ENCODE assay signal across 25 cellular contexts in genomic region chr2:201701591-201701990, GRCh38. TPM values are rescaled to one million over a fixed set of nuclear protein-coding genes. Genes with fewer than 3 reads are reported as not detected.
DNase-seq lines count a peak whose midpoint lies in the region; ATAC-seq and TF ChIP-seq lines count a peak whose summit lies in the region.
"Had no signal": no experiment of that assay in that cellular context is flagged by ENCODE, and none has a peak within 500 bp of the region (broad histone marks: within the 10 kb centered on the region; RNA-seq: fewer than 3 reads in every experiment).

No MANE protein-coding gene starts in this region.

- H3K4me3 Mint-ChIP-seq in HFFc6: no peak overlapping the region
- H3K4me3 Mint-ChIP-seq in stimulated activated naive CD8-positive, alpha-beta T cell treated with anti-CD3 and anti-CD28 coated beads, Interleukin-15, amount 100 ng/mL, for 72 hours: no peak overlapping the region
- H3K4me3 Mint-ChIP-seq: B cell; CD8-positive, alpha-beta T cell had no signal

- peak overlapping the region; percentile 51; the same call in 1 of the 2 replicates for H3K27ac Mint-ChIP-seq in HFFc6
- H3K27ac Mint-ChIP-seq in stimulated activated naive CD8-positive, alpha-beta T cell treated with anti-CD3 and anti-CD28 coated beads, Interleukin-15, amount 100 ng/mL, for 72 hours: no peak overlapping the region
- H3K27ac Mint-ChIP-seq: B cell; CD8-positive, alpha-beta T cell had no signal

- H3K4me1 Mint-ChIP-seq in HFFc6 (ENCODE audit: low read depth): peaks cover 82% of the 10 kb centered on the region
- H3K4me1 Mint-ChIP-seq in stimulated activated naive CD8-positive, alpha-beta T cell treated with anti-CD3 and anti-CD28 coated beads, Interleukin-15, amount 100 ng/mL, for 72 hours: peaks cover 6% of the 10 kb centered on the region
- H3K4me1 Mint-ChIP-seq: B cell had no signal

- DNase-seq in HFFc6 (no peak), NCI-H82 treated with DMSO at 0.1 percent for 48 hours (lab: John Stamatoyannopoulos, UW; ENCODE audit: unreplicated experiment) (peak; percentile 88), cerebellum (ENCODE audit: low spot score) (peak; percentile 35), HuH-7.5 (ENCODE audit: low spot score) (no peak)
- no peak for DNase-seq in stimulated activated naive CD8-positive, alpha-beta T cell treated with anti-CD3 and anti-CD28 coated beads, Interleukin-15, amount 100 ng/mL, for 72 hours
- DNase-seq: Caco-2; CD8-positive, alpha-beta T cell; DMS153; DND-41; GM23248; Karpas-422; MV-4-11; NCI-H1105; NCI-H1436 treated with DMSO at 0.1 percent for 48 hours; NCI-H187 treated with DMSO at 0.1 percent for 48 hours; NCI-H2171 treated with DMSO at 0.1 percent for 48 hours; NCI-H345; NCI-H510A treated with DMSO at 0.1 percent for 48 hours; NCI-H774; PC-9; SJCRH30 had no signal

- H3K36me3 Mint-ChIP-seq in HFFc6 (ENCODE audit: low read depth): peaks cover 56% of the 10 kb centered on the region

- H3K27me3 Mint-ChIP-seq in HFFc6 (ENCODE audit: insufficient read depth): no peaks in the 10 kb centered on the region; the same call in 1 of the 2 replicates
- no peaks in the 10 kb centered on the region for H3K27me3 Mint-ChIP-seq in stimulated activated naive CD8-positive, alpha-beta T cell treated with anti-CD3 and anti-CD28 coated beads, Interleukin-15, amount 100 ng/mL, for 72 hours
- H3K27me3 Mint-ChIP-seq: B cell had no signal

- H3K9me3 Mint-ChIP-seq in HFFc6: no peaks in the 10 kb centered on the region
- H3K9me3 Mint-ChIP-seq in stimulated activated naive CD8-positive, alpha-beta T cell treated with anti-CD3 and anti-CD28 coated beads, Interleukin-15, amount 100 ng/mL, for 72 hours: no peaks in the 10 kb centered on the region
- H3K9me3 Mint-ChIP-seq: CD8-positive, alpha-beta T cell had no signal

- TF ChIP-seq CTCF in HFFc6 (IDR thresholded peaks at IDR 0.05): no peak

- no peak for ATAC-seq in stimulated activated naive CD8-positive, alpha-beta T cell treated with anti-CD3 and anti-CD28 coated beads, Interleukin-15, amount 100 ng/mL, for 72 hours
- no peak for ATAC-seq in HG03175 (IDR thresholded peaks at IDR 0.05; ENCODE audit: unreplicated experiment)
- no peak for ATAC-seq in GM21619 (IDR thresholded peaks at IDR 0.05; ENCODE audit: unreplicated experiment)
- ATAC-seq: CD8-positive, alpha-beta T cell; Right ventricle myocardium inferior had no signal

RNA-seq across cellular contexts. Expression of gene MPP4, which starts 3.1 kb away (rescaled TPM):
- total RNA-seq in HFFc6 (2021; fragmentation: NEBNext Ultra II Directional; extraction: Animal tissue kit (Norgen Biotek cat#: 25700)): 1 to 10 TPM; 2.7 to 6.7 (median 3.7) TPM
- total RNA-seq in cerebellum: 0.45 TPM
- total RNA-seq: B cell; CD8-positive, alpha-beta T cell; PC-9; Right ventricle myocardium inferior had no signal

RNA-seq across cellular contexts. Expression of gene TMEM237, which starts 58.3 kb away (rescaled TPM):
- total RNA-seq in HFFc6 (2021; fragmentation: NEBNext Ultra II Directional; extraction: Animal tissue kit (Norgen Biotek cat#: 25700)): 10 to 100 TPM; 76.2 to 96.5 (median 83.3) TPM
- total RNA-seq in cerebellum: 62.6 TPM

Comparison
In these comparisons a context has a peak if more than half of its experiments do, and no peak if none do; other contexts are left out.
1. DNase-seq: peak in NCI-H82 treated with DMSO at 0.1 percent for 48 hours (single experiment) and cerebellum (single experiment); none in HFFc6 (single experiment), stimulated activated naive CD8-positive, alpha-beta T cell treated with anti-CD3 and anti-CD28 coated beads, Interleukin-15, amount 100 ng/mL, for 72 hours (0 of 2) and HuH-7.5 (single experiment).